ENCODE assay signal across 14 cellular contexts in genomic region chr20:36128463-36129176, GRCh38. TPM values are rescaled to one million over a fixed set of nuclear protein-coding genes. Genes with fewer than 3 reads are reported as not detected.
DNase-seq lines count a peak whose midpoint lies in the region; ATAC-seq and TF ChIP-seq lines count a peak whose summit lies in the region.
"Had no signal": no experiment of that assay in that cellular context is flagged by ENCODE, and none has a peak within 500 bp of the region (broad histone marks: within the 10 kb centered on the region; RNA-seq: fewer than 3 reads in every experiment).

No MANE protein-coding gene starts in this region.

- H3K27me3 ChIP-seq in breast epithelium = no peaks in the 10 kb centered on the region

- no peaks in the 10 kb centered on the region for H3K27me3 Mint-ChIP-seq in MCF 10A (ENCODE audit: insufficient read depth, unreplicated experiment)
- no peaks in the 10 kb centered on the region for H3K27me3 Mint-ChIP-seq in activated CD4-positive, alpha-beta memory T cell treated with anti-CD3 and anti-CD28 coated beads for 36 hours
- H3K27me3 Mint-ChIP-seq: activated CD8-positive, alpha-beta T cell treated with anti-CD3 and anti-CD28 coated beads for 36 hours had no signal

- POLR2A ChIA-PET in MCF 10A (lab: Yijun Ruan, JAX) = interaction anchor here (0.7 to 2.5 kb wide), 2 partner anchors 35 to 76 kb away, joined by 3 to 11 read pairs; no protein-coding TSS in a partner anchor
- POLR2A ChIA-PET in activated CD4-positive, alpha-beta memory T cell treated with anti-CD3 and anti-CD28 coated beads for 36 hours (lab: Charles Lee) = no interaction called here

- TF ChIP-seq POLR2A in breast epithelium (IDR thresholded peaks at IDR 0.05) = no peak

- H3K36me3 Mint-ChIP-seq in MCF 10A (ENCODE audit: insufficient read depth, unreplicated experiment) = no peaks in the 10 kb centered on the region
- no peaks in the 10 kb centered on the region for H3K36me3 Mint-ChIP-seq in activated CD4-positive, alpha-beta memory T cell treated with anti-CD3 and anti-CD28 coated beads for 36 hours

- DNase-seq in MCF 10A (ENCODE audit: unreplicated experiment) (peak; percentile 51), breast epithelium (ENCODE audit: low spot score in 2 of 2) (no peak), hepatic stellate cell (ENCODE audit: low spot score) (peak; percentile 79), GF-D8 (lab: John Stamatoyannopoulos, UW) (no peak), DMS 273 (lab: John Stamatoyannopoulos, UW; ENCODE audit: unreplicated experiment) (no peak)
- no peak for DNase-seq in activated CD4-positive, alpha-beta memory T cell treated with anti-CD3 and anti-CD28 coated beads for 36 hours
- no peak for DNase-seq in activated naive CD4-positive, alpha-beta T cell treated with Interleukin-2 at 50 U/mL for 16 hours
- DNase-seq: activated CD8-positive, alpha-beta T cell treated with anti-CD3 and anti-CD28 coated beads for 36 hours; AML-193; erythroblast; left cardiac atrium; NCI-H1092; NCI-H524 treated with DMSO at 0.1 percent for 48 hours had no signal

- no peak overlapping the region for H3K27ac Mint-ChIP-seq in MCF 10A (ENCODE audit: low read depth, unreplicated experiment)
- H3K27ac Mint-ChIP-seq in activated CD4-positive, alpha-beta memory T cell treated with anti-CD3 and anti-CD28 coated beads for 36 hours = no peak overlapping the region
- H3K27ac Mint-ChIP-seq: activated CD8-positive, alpha-beta T cell treated with anti-CD3 and anti-CD28 coated beads for 36 hours had no signal

- no peaks in the 10 kb centered on the region for H3K9me3 ChIP-seq in breast epithelium

- H3K9me3 Mint-ChIP-seq in MCF 10A (ENCODE audit: unreplicated experiment) = no peaks in the 10 kb centered on the region
- H3K9me3 Mint-ChIP-seq in activated CD4-positive, alpha-beta memory T cell treated with anti-CD3 and anti-CD28 coated beads for 36 hours = no peaks in the 10 kb centered on the region
- H3K9me3 Mint-ChIP-seq: activated CD8-positive, alpha-beta T cell treated with anti-CD3 and anti-CD28 coated beads for 36 hours had no signal

- TF ChIP-seq CTCF in MCF 10A (IDR thresholded peaks at IDR 0.05; ENCODE audit: unreplicated experiment) (no peak), breast epithelium (IDR thresholded peaks at IDR 0.05) (no peak)

- H3K4me1 ChIP-seq in breast epithelium = no peaks in the 10 kb centered on the region

- no TSS peak for BruUV-seq in MCF 10A (replicated peaks; lab: Mats Ljungman, UMichigan)

- ATAC-seq in SK-N-SH treated with all-trans-retinoic acid at 6 μM for 48 hours = peak; percentile 73
- ATAC-seq: activated CD8-positive, alpha-beta T cell treated with anti-CD3 and anti-CD28 coated beads for 36 hours had no signal

- peaks cover 4% of the 10 kb centered on the region for H3K4me1 Mint-ChIP-seq in MCF 10A (ENCODE audit: insufficient read depth, unreplicated experiment)
- no peaks in the 10 kb centered on the region for H3K4me1 Mint-ChIP-seq in activated CD4-positive, alpha-beta memory T cell treated with anti-CD3 and anti-CD28 coated beads for 36 hours (ENCODE audit: low read depth)

- H3K27ac ChIP-seq in breast epithelium = no peak overlapping the region

- intact Hi-C loops in MCF 10A (cut with micrococcal nuclease) = no loop called here
- intact Hi-C loops in breast epithelium (cut with DNase I; ENCODE audit: low total_unique reads) = no loop called here
- intact Hi-C loops in activated CD4-positive, alpha-beta memory T cell treated with anti-CD3 and anti-CD28 coated beads for 36 hours (cut with micrococcal nuclease) = no loop called here

- H3K36me3 ChIP-seq in breast epithelium = no peaks in the 10 kb centered on the region

- no peak overlapping the region for H3K4me3 Mint-ChIP-seq in MCF 10A (ENCODE audit: unreplicated experiment)
- H3K4me3 Mint-ChIP-seq in activated CD4-positive, alpha-beta memory T cell treated with anti-CD3 and anti-CD28 coated beads for 36 hours = no peak overlapping the region
- H3K4me3 Mint-ChIP-seq: activated CD8-positive, alpha-beta T cell treated with anti-CD3 and anti-CD28 coated beads for 36 hours had no signal

- H3K4me3 ChIP-seq in breast epithelium = no peak overlapping the region

- CTCF ChIA-PET in MCF 10A (lab: Yijun Ruan, JAX) = interaction anchor here (0.7 to 27.0 kb wide), 5 partner anchors 10 to 791 kb away, joined by 3 to 705 read pairs (median 3); no protein-coding TSS in a partner anchor
- CTCF ChIA-PET in activated CD4-positive, alpha-beta memory T cell treated with anti-CD3 and anti-CD28 coated beads for 36 hours (lab: Charles Lee) = interaction anchor here (1.6 kb wide), 1 partner anchor 136 kb away, joined by 6 read pairs; no protein-coding TSS in a partner anchor

TF ChIP-seq in SK-N-SH treated with all-trans-retinoic acid at 6 μM for 48 hours, 23 proteins besides CTCF, POLR2A, EP300 and RAD21:
- no peak for TF ChIP-seq PATZ1 (CRISPR knock-in tag; IDR thresholded peaks at IDR 0.05; ENCODE audit: borderline replicate concordance)
- TF ChIP-seq ZFP3 (CRISPR knock-in tag; IDR thresholded peaks at IDR 0.05) = no peak
- TF ChIP-seq SNAI2 (CRISPR knock-in tag; IDR thresholded peaks at IDR 0.05) = no peak
- TF ChIP-seq ZNF565 (CRISPR knock-in tag; conservative IDR thresholded peaks at IDR 0.05; ENCODE audit: low read depth) = no peak
- TF ChIP-seq ARNTL (CRISPR knock-in tag; IDR thresholded peaks at IDR 0.05; ENCODE audit: borderline replicate concordance, low read depth) = no peak
- no peak for TF ChIP-seq OSR1 (CRISPR knock-in tag; IDR thresholded peaks at IDR 0.05)
- no peak for TF ChIP-seq TSHZ2 (CRISPR knock-in tag; IDR thresholded peaks at IDR 0.05)
- TF ChIP-seq RARB (CRISPR knock-in tag; IDR thresholded peaks at IDR 0.05) = no peak
- TF ChIP-seq ZC3H10 (CRISPR knock-in tag; IDR thresholded peaks at IDR 0.05) = no peak
- no peak for TF ChIP-seq CREB5 (CRISPR knock-in tag; IDR thresholded peaks at IDR 0.05; ENCODE audit: low read depth)
- no peak for TF ChIP-seq ISL1 (CRISPR knock-in tag; IDR thresholded peaks at IDR 0.05)

RNA-seq across cellular contexts. Expression of gene EPB41L1, which starts 25.9 kb away (rescaled TPM):
- total RNA-seq in MCF 10A (2022) (6.7 and 10.1 TPM in 2 replicates), breast epithelium (10 to 100 TPM; 37.0 to 66.4 (median 43.7) TPM)
- total RNA-seq in activated CD4-positive, alpha-beta memory T cell treated with anti-CD3 and anti-CD28 coated beads for 36 hours = under 1 TPM; 0.36 to 0.88 TPM

Comparison
In these comparisons a context has a peak if more than half of its experiments do, and no peak if none do; other contexts are left out.
1. DNase-seq: peak in MCF 10A (single experiment) and hepatic stellate cell (single experiment); none in breast epithelium (0 of 2), GF-D8 (single experiment), DMS 273 (single experiment), activated CD4-positive, alpha-beta memory T cell treated with anti-CD3 and anti-CD28 coated beads for 36 hours (single experiment) and activated naive CD4-positive, alpha-beta T cell treated with Interleukin-2 at 50 U/mL for 16 hours (single experiment).